8 cellular contexts compared by ENCODE assay signal in the genomic region with DNA sequence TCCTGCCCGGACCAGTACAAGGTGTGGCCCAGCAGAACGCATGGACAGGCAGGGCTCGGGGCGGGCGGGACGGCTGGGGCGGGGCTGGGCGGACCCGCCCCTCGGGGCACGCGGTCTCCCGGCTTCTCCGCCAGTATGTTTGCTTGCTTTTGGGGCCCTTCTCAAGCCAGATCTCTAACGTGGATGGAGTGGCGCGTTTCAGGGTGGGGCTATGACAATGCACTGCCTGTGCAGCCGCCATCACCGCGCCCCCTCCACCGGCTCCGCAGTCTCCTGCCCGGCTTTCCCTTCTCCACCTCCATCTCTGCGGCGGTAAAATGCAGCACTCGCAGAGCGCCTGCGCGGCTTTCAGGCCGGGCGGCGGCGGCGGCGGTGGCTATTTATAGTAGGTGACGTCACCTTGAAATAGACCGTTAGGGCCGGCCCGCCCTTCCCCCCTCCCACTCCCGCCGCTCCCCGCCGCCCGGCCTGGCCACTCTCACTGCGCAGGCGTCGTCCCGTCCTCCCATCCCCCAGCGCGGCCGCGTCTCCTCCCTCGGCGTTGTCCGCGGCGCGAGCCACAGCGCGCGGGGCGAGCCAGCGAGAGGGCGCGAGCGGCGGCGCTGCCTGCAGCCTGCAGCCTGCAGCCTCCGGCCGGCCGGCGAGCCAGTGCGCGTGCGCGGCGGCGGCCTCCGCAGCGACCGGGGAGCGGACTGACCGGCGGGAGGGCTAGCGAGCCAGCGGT. TPM values are rescaled to one million over a fixed set of nuclear protein-coding genes. Genes with fewer than 3 reads are reported as not detected.
DNase-seq lines count a peak whose midpoint lies in the region; ATAC-seq and TF ChIP-seq lines count a peak whose summit lies in the region.

A gene (plus strand): TSS at position 560 of the 724 bp plus-strand sequence. CDS start 199 bp downstream, outside the sequence.

- peak within 1 kb of the TSS; percentile 85 for H3K4me3 Mint-ChIP-seq in endothelial cell (ENCODE audit: unreplicated experiment)

- no peaks in the 10 kb centered on the region for H3K27me3 ChIP-seq in NT2/D1 (ENCODE audit: insufficient read depth, insufficient read length)

- H3K4me3 ChIP-seq in NT2/D1 (ENCODE audit: insufficient read length, low read depth), result peak within 1 kb of the TSS; percentile 87

- H3K27me3 Mint-ChIP-seq in endothelial cell (ENCODE audit: unreplicated experiment), result peaks cover 7% of the 10 kb centered on the region

- H3K9me3 ChIP-seq in NT2/D1 (ENCODE audit: insufficient read depth, low read length), result no peaks in the 10 kb centered on the region

- peaks cover 41% of the 10 kb centered on the region for H3K4me1 Mint-ChIP-seq in endothelial cell (ENCODE audit: unreplicated experiment)

- H3K4me1 ChIP-seq in NT2/D1 (ENCODE audit: insufficient read depth, insufficient read length), result peaks cover 5% of the 10 kb centered on the region

- no peaks in the 10 kb centered on the region for H3K9me3 Mint-ChIP-seq in endothelial cell (ENCODE audit: unreplicated experiment)

- H3K9ac ChIP-seq in NT2/D1 (ENCODE audit: insufficient read length, low read depth), result peak within 1 kb of the TSS; percentile 98

- peaks cover 39% of the 10 kb centered on the region for H3K36me3 ChIP-seq in NT2/D1 (ENCODE audit: insufficient read depth, insufficient read length, low read length)

- DNase-seq in COLO668 (lab: John Stamatoyannopoulos, UW; ENCODE audit: unreplicated experiment) (peak; percentile 97), HT-29 (ENCODE audit: low spot score) (peak; percentile 91), NT2/D1 (ENCODE audit: low read depth, low spot score) (peak; percentile 74), endothelial cell (ENCODE audit: low spot score) (peak; percentile 98), midbrain (lab: John Stamatoyannopoulos, UW) (peak; percentile 97)
- peak; percentile 76 for DNase-seq in activated CD8-positive, alpha-beta memory T cell treated with anti-CD3 and anti-CD28 coated beads, Interleukin-2, amount 50 U/mL, for 24 hours (ENCODE audit: extremely low read depth)
- DNase-seq in stimulated activated CD8-positive, alpha-beta memory T cell treated with anti-CD3 and anti-CD28 coated beads, Interleukin-15, amount 100 ng/mL, for 48 hours (ENCODE audit: low read depth in 2 of 2), result peak; percentile 86 to 91

- peaks cover 21% of the 10 kb centered on the region for H3K36me3 Mint-ChIP-seq in endothelial cell (ENCODE audit: low read depth, unreplicated experiment)

- ATAC-seq in GM19468 (IDR thresholded peaks at IDR 0.05; ENCODE audit: extremely low read depth, unreplicated experiment), result peak; percentile 38

- no peak for TF ChIP-seq CTCF in endothelial cell (IDR thresholded peaks at IDR 0.05; ENCODE audit: unreplicated experiment)

- peak within 1 kb of the TSS; percentile 30 for H3K27ac Mint-ChIP-seq in endothelial cell (ENCODE audit: unreplicated experiment)

RNA-seq across cellular contexts. Expression of the gene that starts here (rescaled TPM):
- total RNA-seq in HT-29 (2014; rRNA removed; shearing (Covaris generic)), result 110 and 111 TPM in 2 replicates
- 285 TPM for total RNA-seq in endothelial cell (ENCODE audit: unreplicated experiment)

Comparison
In these comparisons a context has a peak if more than half of its experiments do, and no peak if none do; other contexts are left out.
1. Peak in every context shown above with its lines: DNase-seq, ATAC-seq and H3K4me3 ChIP-seq.